Comparison of ENCODE assay signal across 8 cellular contexts in the genomic region with DNA sequence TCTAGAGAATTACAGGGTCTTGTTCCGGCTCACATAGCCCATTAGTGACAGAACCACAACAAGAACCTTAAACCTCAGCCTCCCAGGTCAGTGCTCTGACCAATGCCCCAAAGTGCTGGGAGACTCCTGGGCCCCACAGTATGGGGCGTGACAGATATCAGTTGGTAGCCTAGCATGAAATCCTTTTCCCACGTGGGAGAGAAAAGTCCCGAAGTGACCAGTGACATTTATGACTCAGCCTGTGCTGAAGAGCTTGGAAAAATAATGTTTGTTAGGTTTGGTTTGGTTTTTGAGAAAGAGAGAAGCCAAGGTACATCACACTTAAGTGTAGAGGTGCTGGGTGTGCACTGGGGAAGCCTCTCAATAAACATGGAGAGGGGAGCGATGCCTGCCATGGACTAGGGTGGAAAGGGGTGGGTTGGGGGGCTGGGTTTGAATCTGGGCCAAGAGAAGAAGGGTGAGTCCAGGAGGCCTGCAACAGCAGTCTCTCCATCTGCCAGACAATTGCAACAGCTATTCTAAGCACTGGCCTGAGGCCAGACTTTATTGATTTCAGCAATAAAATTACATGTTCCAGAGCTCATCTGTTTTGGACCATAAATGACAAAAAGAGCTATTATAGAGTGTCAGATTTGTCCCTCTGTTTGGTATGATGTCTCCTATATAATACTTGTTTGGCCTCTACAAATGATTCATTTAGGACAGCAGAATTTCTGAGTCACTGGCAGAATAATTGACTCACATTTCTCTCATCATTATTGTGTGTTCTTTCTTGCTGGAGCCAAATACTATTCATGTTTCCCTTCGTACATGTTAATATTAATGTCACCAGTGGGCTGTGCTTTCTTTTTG. TPM values are rescaled to one million over a fixed set of nuclear protein-coding genes. Genes with fewer than 3 reads are reported as not detected.
DNase-seq lines count a peak whose midpoint lies in the region; ATAC-seq and TF ChIP-seq lines count a peak whose summit lies in the region.

No MANE protein-coding gene starts in this region.

- H3K4me3 ChIP-seq in RWPE2 (ENCODE audit: severe bottlenecking) (no peak overlapping the region), suprapubic skin (no peak overlapping the region)

- no peak for DNase-seq in activated CD4-positive, alpha-beta T cell treated with anti-CD3 and anti-CD28 coated beads for 36 hours
- no peak for DNase-seq in activated CD4-positive, alpha-beta T cell treated with anti-CD3 and anti-CD28 coated beads for 1 hour
- DNase-seq in RWPE2 (ENCODE audit: low spot score) (no peak), foreskin melanocyte (peak; percentile 81), suprapubic skin (ENCODE audit: low spot score in 2 of 2) (no peak), NCI-H526 (lab: John Stamatoyannopoulos, UW) (no peak), globus pallidus (ENCODE audit: low spot score) (no peak), SIG-M5 treated with dmso at 0.1 percent for 504 hours (lab: John Stamatoyannopoulos, UW; ENCODE audit: unreplicated experiment) (no peak)

- TF ChIP-seq POLR2A in suprapubic skin (IDR thresholded peaks at IDR 0.05), result no peak

- no peak overlapping the region for H3K4me3 Mint-ChIP-seq in activated CD4-positive, alpha-beta T cell treated with anti-CD3 and anti-CD28 coated beads for 36 hours

- peak overlapping the region; percentile 73 for H3K27ac Mint-ChIP-seq in activated CD4-positive, alpha-beta T cell treated with anti-CD3 and anti-CD28 coated beads for 36 hours

- peaks cover 16% of the 10 kb centered on the region for H3K4me1 Mint-ChIP-seq in activated CD4-positive, alpha-beta T cell treated with anti-CD3 and anti-CD28 coated beads for 36 hours

- POLR2A ChIA-PET in activated CD4-positive, alpha-beta T cell treated with anti-CD3 and anti-CD28 coated beads for 36 hours (lab: Charles Lee), result no interaction called here

- H3K36me3 Mint-ChIP-seq in activated CD4-positive, alpha-beta T cell treated with anti-CD3 and anti-CD28 coated beads for 36 hours (ENCODE audit: low read depth), result no peaks in the 10 kb centered on the region

- TF ChIP-seq CTCF in RWPE2 (IDR thresholded peaks at IDR 0.05; ENCODE audit: poor library complexity, severe bottlenecking) (no peak), suprapubic skin (IDR thresholded peaks at IDR 0.05) (no peak)

- intact Hi-C loops in activated CD4-positive, alpha-beta T cell treated with anti-CD3 and anti-CD28 coated beads for 36 hours (cut with DNase I, micrococcal nuclease), result loop anchor here in 1 of 2 experiments (1.0 to 10.0 kb wide), 4 partner anchors 9 to 605 kb away; no protein-coding TSS in a partner anchor

- peaks cover 39% of the 10 kb centered on the region for H3K4me1 ChIP-seq in RWPE2 (ENCODE audit: insufficient read depth, poor library complexity, severe bottlenecking)
- peaks cover 47% of the 10 kb centered on the region for H3K4me1 ChIP-seq in suprapubic skin

- WGBS in suprapubic skin, result 44% methylated on average over 6 of the region's 6 CpGs

- H3K27ac ChIP-seq in RWPE2 (ENCODE audit: poor library complexity, severe bottlenecking), result peak overlapping the region; percentile 45
- peak overlapping the region; percentile 79 for H3K27ac ChIP-seq in suprapubic skin

- no peak for TF ChIP-seq EP300 in suprapubic skin (IDR thresholded peaks at IDR 0.05)

- H3K9me3 Mint-ChIP-seq in activated CD4-positive, alpha-beta T cell treated with anti-CD3 and anti-CD28 coated beads for 36 hours (ENCODE audit: low read depth), result no peaks in the 10 kb centered on the region

- CTCF ChIA-PET in activated CD4-positive, alpha-beta T cell treated with anti-CD3 and anti-CD28 coated beads for 36 hours (lab: Charles Lee), result interaction anchor here (0.6 kb wide), 1 partner anchor 285 kb away, joined by 3 read pairs; no protein-coding TSS in a partner anchor

- H3K9me3 ChIP-seq in RWPE2 (ENCODE audit: severe bottlenecking) (no peaks in the 10 kb centered on the region), suprapubic skin (no peaks in the 10 kb centered on the region)

- H3K27me3 Mint-ChIP-seq in activated CD4-positive, alpha-beta T cell treated with anti-CD3 and anti-CD28 coated beads for 36 hours, result peaks cover 4% of the 10 kb centered on the region

- H3K36me3 ChIP-seq in RWPE2 (ENCODE audit: low read depth) (no peaks in the 10 kb centered on the region), suprapubic skin (no peaks in the 10 kb centered on the region)

- ATAC-seq in activated CD4-positive, alpha-beta T cell treated with anti-CD3 and anti-CD28 coated beads for 36 hours, result peak; percentile 91
- peak; percentile 69 for ATAC-seq in RWPE2 (ENCODE audit: low read depth)

- H3K27me3 ChIP-seq in RWPE2 (ENCODE audit: insufficient read depth, poor library complexity, severe bottlenecking) (no peaks in the 10 kb centered on the region), suprapubic skin (no peaks in the 10 kb centered on the region)

RNA-seq across cellular contexts. Expression of gene C2CD4A, which starts 43.4 kb away (rescaled TPM):
- under 1 TPM; 0.61 to 0.73 TPM for total RNA-seq in activated CD4-positive, alpha-beta T cell treated with anti-CD3 and anti-CD28 coated beads for 36 hours
- total RNA-seq in suprapubic skin, result under 1 TPM in 2 of 4 donors, not detected in 2; 0.45 to 0.62 TPM

RNA-seq across cellular contexts. Expression of gene VPS13C, which starts 50.0 kb away (rescaled TPM):
- 10 to 100 TPM; 40.1 to 47.2 TPM for total RNA-seq in activated CD4-positive, alpha-beta T cell treated with anti-CD3 and anti-CD28 coated beads for 36 hours
- total RNA-seq in suprapubic skin, result 10 to 100 TPM; 30.4 to 74.3 (median 42.8) TPM

RNA-seq across cellular contexts. Expression of gene C2CD4B, which starts 54.9 kb away (rescaled TPM):
- under 1 TPM; 0.19 to 0.37 TPM for total RNA-seq in activated CD4-positive, alpha-beta T cell treated with anti-CD3 and anti-CD28 coated beads for 36 hours
- 1 to 10 TPM in 3 of 4 donors, under 1 TPM in 1; 0.64 to 5.7 (median 3.3) TPM for total RNA-seq in suprapubic skin
